Comparison of ENCODE assay signal across 24 cellular contexts in genomic region chr3:19105826-19106225, GRCh38. TPM values are rescaled to one million over a fixed set of nuclear protein-coding genes. Genes with fewer than 3 reads are reported as not detected.
"Had no signal": no experiment of that assay in that cellular context is flagged by ENCODE, and none has a peak within 500 bp of the region (broad histone marks: within the 10 kb centered on the region; RNA-seq: fewer than 3 reads in every experiment).

No MANE protein-coding gene starts in this region.

- H3K27me3 ChIP-seq: foreskin keratinocyte, gastroesophageal sphincter, heart left ventricle, hepatocyte, ovary, spleen, tibial nerve, upper lobe of left lung had no signal

- H3K27ac ChIP-seq: esophagus muscularis mucosa, foreskin keratinocyte, gastroesophageal sphincter, heart left ventricle, hepatocyte, ovary, psoas muscle, skin epidermis, spleen, thoracic aorta, tibial nerve, upper lobe of left lung had no signal

- H2AFZ ChIP-seq: hepatocyte had no signal

- H3K9me3 ChIP-seq: esophagus muscularis mucosa, gastroesophageal sphincter, heart left ventricle, ovary, psoas muscle, thoracic aorta, tibial nerve, upper lobe of left lung had no signal

- H3K79me2 ChIP-seq: hepatocyte had no signal

- FAIRE-seq: endothelial cell of umbilical vein, kidney, urothelium cell line had no signal

- DNase-seq: dermis blood vessel endothelial cell; effector memory CD4-positive, alpha-beta T cell; foreskin keratinocyte; natural killer cell; occipital lobe; ovary; psoas muscle; right cardiac atrium; stimulated activated naive B cell treated with anti-CD40 and anti-IgM and Interleukin-4, amounts not matched to agents 10 μg/mL and 1 μg/mL and 100 μg/mL, for 72 hours; upper lobe of left lung had no signal

- H3K4me1 ChIP-seq: esophagus muscularis mucosa, gastroesophageal sphincter, heart left ventricle, psoas muscle, spleen, tibial nerve, upper lobe of left lung had no signal

- ATAC-seq: foreskin keratinocyte; gastroesophageal sphincter; heart left ventricle; left lobe of liver; natural killer cell; psoas muscle; right cardiac atrium; stimulated activated naive B cell treated with anti-CD40 and anti-IgM and Interleukin-4, amounts not matched to agents 10 μg/mL and 1 μg/mL and 100 μg/mL, for 72 hours had no signal

- H3K4me3 ChIP-seq: esophagus muscularis mucosa, gastroesophageal sphincter, heart left ventricle, hepatocyte, lung, ovary, psoas muscle, skin epidermis, spleen, thoracic aorta, tibial nerve, upper lobe of left lung had no signal

- H3K4me2 ChIP-seq: hepatocyte had no signal

- H3K36me3 ChIP-seq: esophagus muscularis mucosa, gastroesophageal sphincter, heart left ventricle, ovary, spleen, thoracic aorta, tibial nerve, upper lobe of left lung had no signal

RNA-seq across cellular contexts. Expression of gene KCNH8, which starts 42.5 kb away (rescaled TPM):
- total RNA-seq: endothelial cell of umbilical vein, foreskin keratinocyte, left lobe of liver had no signal
- polyA plus RNA-seq: endothelial cell of umbilical vein, fibroblast of lung, foreskin keratinocyte, psoas muscle had no signal
